In the genomic region with DNA sequence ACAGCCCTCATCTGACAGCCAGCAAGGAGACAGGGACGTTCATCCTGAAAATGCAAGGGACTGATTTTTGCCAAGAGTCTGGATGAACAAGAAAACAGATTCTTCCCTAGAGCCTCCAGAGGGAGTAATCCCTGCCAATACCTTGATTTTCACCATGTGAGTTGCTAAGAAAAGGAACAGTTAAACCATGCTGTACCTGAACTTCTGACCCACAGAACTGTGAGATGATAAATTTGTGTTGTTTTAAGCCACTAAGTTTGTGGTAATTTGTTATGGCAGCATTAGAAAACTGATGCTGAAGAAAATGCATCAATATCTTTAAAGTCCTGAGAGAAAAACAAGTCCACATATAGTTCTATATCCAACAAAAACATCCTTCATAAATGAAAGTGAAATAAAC, we compare ENCODE assay signal across 23 cellular contexts.
DNase-seq lines count a peak whose midpoint lies in the region; ATAC-seq and TF ChIP-seq lines count a peak whose summit lies in the region.
"Had no signal": no experiment of that assay in that cellular context is flagged by ENCODE, and none has a peak within 500 bp of the region (broad histone marks: within the 10 kb centered on the region; RNA-seq: fewer than 3 reads in every experiment).

No MANE protein-coding gene starts in this region.

- H3K4me3 Mint-ChIP-seq in nephron (no peak overlapping the region), nephron progenitor cell (no peak overlapping the region)
- H3K4me3 Mint-ChIP-seq: activated CD4-positive, alpha-beta memory T cell treated with anti-CD3 and anti-CD28 coated beads, Interleukin-2, amount 10 ng/mL, durations not matched to agents 7 days and 5 days; activated naive CD4-positive, alpha-beta T cell treated with anti-CD3 and anti-CD28 coated beads for 36 hours; activated T-cell treated with anti-CD3 and anti-CD28 coated beads, Interleukin-2, amount 50 U/mL, for 24 hours; stimulated activated effector memory CD8-positive, alpha-beta T cell treated with anti-CD3 and anti-CD28 coated beads, Interleukin-12 subunit alpha, Interleukin-12 subunit beta, amount 100 ng/mL, for 72 hours; T-helper 2 cell treated with Interferon-gamma antibody and Interleukin-4, amounts not matched to agents 5 μg/mL and 100 μg/mL, for 36 hours had no signal

- peaks cover 12% of the 10 kb centered on the region for H3K9me3 Mint-ChIP-seq in nephron
- peaks cover 10% of the 10 kb centered on the region for H3K9me3 Mint-ChIP-seq in nephron progenitor cell

- H3K27ac Mint-ChIP-seq in nephron (peak overlapping the region in 2 of 3 experiments; percentile 25 to 30), nephron progenitor cell (no peak overlapping the region)
- H3K27ac Mint-ChIP-seq: activated CD4-positive, alpha-beta memory T cell treated with anti-CD3 and anti-CD28 coated beads, Interleukin-2, amount 10 ng/mL, durations not matched to agents 7 days and 5 days; activated naive CD4-positive, alpha-beta T cell treated with anti-CD3 and anti-CD28 coated beads for 36 hours; activated T-cell treated with anti-CD3 and anti-CD28 coated beads, Interleukin-2, amount 50 U/mL, for 24 hours; stimulated activated effector memory CD8-positive, alpha-beta T cell treated with anti-CD3 and anti-CD28 coated beads, Interleukin-12 subunit alpha, Interleukin-12 subunit beta, amount 100 ng/mL, for 72 hours; T-helper 2 cell treated with Interferon-gamma antibody and Interleukin-4, amounts not matched to agents 5 μg/mL and 100 μg/mL, for 36 hours had no signal

- peak; percentile 34 for TF ChIP-seq CTCF in AG10803 (conservative IDR thresholded peaks at IDR 0.05; ENCODE audit: low read length)
- peak; percentile 47 for TF ChIP-seq CTCF in choroid plexus epithelial cell (conservative IDR thresholded peaks at IDR 0.05; ENCODE audit: low read depth, low read length)
- no peak for TF ChIP-seq CTCF in nephron (IDR thresholded peaks at IDR 0.05; ENCODE audit: unreplicated experiment in 3 of 3)
- TF ChIP-seq CTCF in nephron progenitor cell (IDR thresholded peaks at IDR 0.05): no peak

- ATAC-seq in HG03045 (IDR thresholded peaks at IDR 0.05; ENCODE audit: unreplicated experiment) (no peak), GM21723 (IDR thresholded peaks at IDR 0.05; ENCODE audit: unreplicated experiment) (no peak)
- ATAC-seq: left lobe of liver; stimulated activated effector memory CD8-positive, alpha-beta T cell treated with anti-CD3 and anti-CD28 coated beads, Interleukin-12 subunit alpha, Interleukin-12 subunit beta, amount 100 ng/mL, for 72 hours had no signal

- H3K27me3 Mint-ChIP-seq in nephron (ENCODE audit: low read depth) (no peaks in the 10 kb centered on the region), nephron progenitor cell (ENCODE audit: low read depth, poor library complexity) (peaks cover 3% of the 10 kb centered on the region)
- H3K27me3 Mint-ChIP-seq: activated CD4-positive, alpha-beta memory T cell treated with anti-CD3 and anti-CD28 coated beads, Interleukin-2, amount 10 ng/mL, durations not matched to agents 7 days and 5 days; activated T-cell treated with anti-CD3 and anti-CD28 coated beads, Interleukin-2, amount 50 U/mL, for 24 hours had no signal

- H3K36me3 Mint-ChIP-seq in nephron (ENCODE audit: low read depth) (no peaks in the 10 kb centered on the region), nephron progenitor cell (ENCODE audit: low read depth) (no peaks in the 10 kb centered on the region)
- H3K36me3 Mint-ChIP-seq: stimulated activated effector memory CD8-positive, alpha-beta T cell treated with anti-CD3 and anti-CD28 coated beads, Interleukin-12 subunit alpha, Interleukin-12 subunit beta, amount 100 ng/mL, for 72 hours had no signal

- H3K4me3 ChIP-seq in AG10803 (ENCODE audit: low read length) (no peak overlapping the region), choroid plexus epithelial cell (ENCODE audit: low read depth, low read length) (no peak overlapping the region)
- H3K4me3 ChIP-seq: right atrium auricular region, SJCRH30, testis had no signal

- no peak for DNase-seq in AG10803 (ENCODE audit: low read depth)
- peak; percentile 26 for DNase-seq in NCI-H69 (lab: John Stamatoyannopoulos, UW)
- DNase-seq in choroid plexus epithelial cell (ENCODE audit: low read depth): peak; percentile 46
- DNase-seq in stimulated activated CD4-positive, alpha-beta T cell treated with anti-CD3 and anti-CD28 coated beads, Interleukin-12 subunit alpha, Interleukin-12 subunit beta, amount 100 ng/mL, for 4 hours: no peak
- DNase-seq in nephron progenitor cell: no peak
- DNase-seq: activated CD4-positive, alpha-beta memory T cell treated with anti-CD3 and anti-CD28 coated beads, Interleukin-2, amount 10 ng/mL, durations not matched to agents 7 days and 5 days; activated naive CD4-positive, alpha-beta T cell treated with anti-CD3 and anti-CD28 coated beads for 36 hours; activated T-cell treated with anti-CD3 and anti-CD28 coated beads, Interleukin-2, amount 50 U/mL, for 24 hours; cortex of kidney; DMS79; GOT3; NCI-H1436 treated with DMSO at 0.1 percent for 48 hours; NCI-H2171 treated with DMSO at 0.1 percent for 48 hours; SJCRH30; stimulated activated CD4-positive, alpha-beta T cell treated with anti-CD3 and anti-CD28 coated beads, Interleukin-15, amount 100 ng/mL, for 24 hours; testis had no signal

- H3K4me1 Mint-ChIP-seq in nephron: peaks cover 6% of the 10 kb centered on the region
- H3K4me1 Mint-ChIP-seq in nephron progenitor cell: no peaks in the 10 kb centered on the region
- H3K4me1 Mint-ChIP-seq: activated CD4-positive, alpha-beta memory T cell treated with anti-CD3 and anti-CD28 coated beads, Interleukin-2, amount 10 ng/mL, durations not matched to agents 7 days and 5 days; stimulated activated effector memory CD8-positive, alpha-beta T cell treated with anti-CD3 and anti-CD28 coated beads, Interleukin-12 subunit alpha, Interleukin-12 subunit beta, amount 100 ng/mL, for 72 hours had no signal

Comparison
In these comparisons a context has a peak if more than half of its experiments do, and no peak if none do; other contexts are left out.
1. DNase-seq: peak in NCI-H69 (single experiment) and choroid plexus epithelial cell (single experiment); none in AG10803 (single experiment), stimulated activated CD4-positive, alpha-beta T cell treated with anti-CD3 and anti-CD28 coated beads, Interleukin-12 subunit alpha, Interleukin-12 subunit beta, amount 100 ng/mL, for 4 hours (single experiment) and nephron progenitor cell (single experiment).
2. CTCF ChIP-seq: peak in AG10803 (single experiment) and choroid plexus epithelial cell (single experiment); none in nephron (0 of 3) and nephron progenitor cell (single experiment).